ENCODE assay signal across 31 cellular contexts in genomic region chr11:20045098-20045688, GRCh38.
DNase-seq lines count a peak whose midpoint lies in the region; ATAC-seq and TF ChIP-seq lines count a peak whose summit lies in the region.
"Had no signal": no experiment of that assay in that cellular context is flagged by ENCODE, and none has a peak within 500 bp of the region (broad histone marks: within the 10 kb centered on the region; RNA-seq: fewer than 3 reads in every experiment).

No MANE protein-coding gene starts in this region.

- H3K27me3 ChIP-seq in BLaER1 = no peaks in the 10 kb centered on the region
- no peaks in the 10 kb centered on the region for H3K27me3 ChIP-seq in ascending aorta
- no peaks in the 10 kb centered on the region for H3K27me3 ChIP-seq in cardiac muscle cell
- H3K27me3 ChIP-seq: hepatocyte, stomach, transverse colon had no signal

- no peak overlapping the region for H3K4me3 Mint-ChIP-seq in mesothelial cell of epicardium
- no peak overlapping the region for H3K4me3 Mint-ChIP-seq in activated naive CD4-positive, alpha-beta T cell treated with anti-CD3 and anti-CD28 coated beads, Interleukin-2, amount 10 ng/mL, durations not matched to agents 7 days and 5 days
- H3K4me3 Mint-ChIP-seq: activated CD8-positive, alpha-beta T cell treated with anti-CD3 and anti-CD28 coated beads for 36 hours; activated naive CD8-positive, alpha-beta T cell treated with anti-CD3 and anti-CD28 coated beads for 36 hours; B cell; H9; IgD-negative memory B cell had no signal

- no peaks in the 10 kb centered on the region for H4K20me1 ChIP-seq in BLaER1

- no peak overlapping the region for H3K4me3 ChIP-seq in BLaER1
- no peak overlapping the region for H3K4me3 ChIP-seq in ascending aorta
- no peak overlapping the region for H3K4me3 ChIP-seq in cardiac muscle cell
- H3K4me3 ChIP-seq: A549, GM12878, hepatocyte, mucosa of descending colon, stomach, transverse colon had no signal

- TF ChIP-seq CTCF in ascending aorta (IDR thresholded peaks at IDR 0.05) = no peak
- TF ChIP-seq CTCF in cardiac muscle cell (IDR thresholded peaks at IDR 0.05; ENCODE audit: low read depth, low read length) = no peak
- no peak for TF ChIP-seq CTCF in mesothelial cell of epicardium (IDR thresholded peaks at IDR 0.05; ENCODE audit: unreplicated experiment)

- intact Hi-C loops in ascending aorta (cut with DNase I) = no loop called here

- H3K36me3 Mint-ChIP-seq in mesothelial cell of epicardium = peaks cover 26% of the 10 kb centered on the region
- H3K36me3 Mint-ChIP-seq in activated naive CD4-positive, alpha-beta T cell treated with anti-CD3 and anti-CD28 coated beads, Interleukin-2, amount 10 ng/mL, durations not matched to agents 7 days and 5 days = no peaks in the 10 kb centered on the region
- H3K36me3 Mint-ChIP-seq: activated naive CD8-positive, alpha-beta T cell treated with anti-CD3 and anti-CD28 coated beads for 36 hours had no signal

- H3K9me3 Mint-ChIP-seq in mesothelial cell of epicardium = no peaks in the 10 kb centered on the region
- H3K9me3 Mint-ChIP-seq in activated naive CD4-positive, alpha-beta T cell treated with anti-CD3 and anti-CD28 coated beads, Interleukin-2, amount 10 ng/mL, durations not matched to agents 7 days and 5 days = no peaks in the 10 kb centered on the region
- H3K9me3 Mint-ChIP-seq: activated CD8-positive, alpha-beta T cell treated with anti-CD3 and anti-CD28 coated beads for 36 hours; activated naive CD8-positive, alpha-beta T cell treated with anti-CD3 and anti-CD28 coated beads for 36 hours; H9; IgD-negative memory B cell had no signal

- H3K4me1 Mint-ChIP-seq in mesothelial cell of epicardium = peaks cover 47% of the 10 kb centered on the region
- H3K4me1 Mint-ChIP-seq in activated naive CD4-positive, alpha-beta T cell treated with anti-CD3 and anti-CD28 coated beads, Interleukin-2, amount 10 ng/mL, durations not matched to agents 7 days and 5 days = no peaks in the 10 kb centered on the region
- H3K4me1 Mint-ChIP-seq: activated naive CD8-positive, alpha-beta T cell treated with anti-CD3 and anti-CD28 coated beads for 36 hours had no signal

- no peak overlapping the region for H3K27ac ChIP-seq in BLaER1
- H3K27ac ChIP-seq in ascending aorta = peak overlapping the region; percentile 2 to 24
- H3K27ac ChIP-seq in cardiac muscle cell = peak overlapping the region; percentile 65
- H3K27ac ChIP-seq: hepatocyte, stomach, transverse colon had no signal

- H3K36me3 ChIP-seq in BLaER1 (no peaks in the 10 kb centered on the region), ascending aorta (peaks cover 43 to 67% of the 10 kb centered on the region in 2 donors), cardiac muscle cell (peaks cover 67% of the 10 kb centered on the region)
- H3K36me3 ChIP-seq: transverse colon had no signal

- no peaks in the 10 kb centered on the region for H3K27me3 Mint-ChIP-seq in mesothelial cell of epicardium (ENCODE audit: low read depth)
- peaks cover 17% of the 10 kb centered on the region for H3K27me3 Mint-ChIP-seq in activated naive CD4-positive, alpha-beta T cell treated with anti-CD3 and anti-CD28 coated beads, Interleukin-2, amount 10 ng/mL, durations not matched to agents 7 days and 5 days
- H3K27me3 Mint-ChIP-seq: activated naive CD8-positive, alpha-beta T cell treated with anti-CD3 and anti-CD28 coated beads for 36 hours; IgD-negative memory B cell had no signal

- no peaks in the 10 kb centered on the region for H3K9me3 ChIP-seq in BLaER1
- H3K9me3 ChIP-seq in ascending aorta = no peaks in the 10 kb centered on the region
- no peaks in the 10 kb centered on the region for H3K9me3 ChIP-seq in cardiac muscle cell (ENCODE audit: low read depth)
- H3K9me3 ChIP-seq: A549, mucosa of descending colon, stomach, transverse colon had no signal

- peak overlapping the region; percentile 57 for H3K4me2 ChIP-seq in BLaER1
- H3K4me2 ChIP-seq: A549, hepatocyte had no signal

- no peak for DNase-seq in ascending aorta (ENCODE audit: low spot score in 2 of 2)
- DNase-seq in cardiac muscle cell (ENCODE audit: low read depth in 1 of 2, low spot score in 1 of 2) = no peak
- no peak for DNase-seq in mesothelial cell of epicardium (ENCODE audit: low spot score in 2 of 2, unreplicated experiment in 2 of 2)
- DNase-seq in OCI-M1 (lab: John Stamatoyannopoulos, UW) = no peak
- DNase-seq in anterior cingulate cortex (lab: John Stamatoyannopoulos, UW) = no peak
- DNase-seq in activated naive CD4-positive, alpha-beta T cell treated with anti-CD3 and anti-CD28 coated beads, Interleukin-2, amount 10 ng/mL, durations not matched to agents 7 days and 5 days = no peak
- DNase-seq: activated CD4-positive, CD25-positive, alpha-beta regulatory T cell treated with anti-CD3 and anti-CD28 coated beads, Interleukin-2, amount 50 U/mL, for 72 hours; activated CD8-positive, alpha-beta T cell treated with anti-CD3 and anti-CD28 coated beads for 36 hours; activated naive CD8-positive, alpha-beta T cell treated with anti-CD3 and anti-CD28 coated beads for 36 hours; DND-41; effector CD8-positive, alpha-beta T cell; erythroblast; foreskin fibroblast; H9; mucosa of descending colon; NCI-H1417; NCI-H446; NCI-H82; PC-3; posterior cingulate gyrus; SIG-M5; stimulated activated CD8-positive, alpha-beta memory T cell treated with anti-CD3 and anti-CD28 coated beads, Interleukin-4, amount 100 ng/mL, for 48 hours; stomach; transverse colon had no signal

- ATAC-seq in GM19467 (IDR thresholded peaks at IDR 0.05; ENCODE audit: unreplicated experiment) = no peak
- ATAC-seq: A549; activated CD8-positive, alpha-beta T cell treated with anti-CD3 and anti-CD28 coated beads for 36 hours; GM12878; mucosa of descending colon; PC-3 had no signal

- H3K4me1 ChIP-seq in BLaER1 (peaks cover 59% of the 10 kb centered on the region), ascending aorta (peaks cover 11 to 27% of the 10 kb centered on the region in 2 donors), cardiac muscle cell (ENCODE audit: low read depth) (peaks cover 58% of the 10 kb centered on the region)

- no peak overlapping the region for H3K9ac ChIP-seq in BLaER1

- CTCF ChIA-PET in activated naive CD4-positive, alpha-beta T cell treated with anti-CD3 and anti-CD28 coated beads, Interleukin-2, amount 10 ng/mL, durations not matched to agents 7 days and 5 days (lab: Charles Lee) = no interaction called here

- peak overlapping the region; percentile 28 for H3K27ac Mint-ChIP-seq in mesothelial cell of epicardium
- no peak overlapping the region for H3K27ac Mint-ChIP-seq in activated naive CD4-positive, alpha-beta T cell treated with anti-CD3 and anti-CD28 coated beads, Interleukin-2, amount 10 ng/mL, durations not matched to agents 7 days and 5 days
- H3K27ac Mint-ChIP-seq: activated CD8-positive, alpha-beta T cell treated with anti-CD3 and anti-CD28 coated beads for 36 hours; activated naive CD8-positive, alpha-beta T cell treated with anti-CD3 and anti-CD28 coated beads for 36 hours; B cell; IgD-negative memory B cell had no signal
